In the genomic region with DNA sequence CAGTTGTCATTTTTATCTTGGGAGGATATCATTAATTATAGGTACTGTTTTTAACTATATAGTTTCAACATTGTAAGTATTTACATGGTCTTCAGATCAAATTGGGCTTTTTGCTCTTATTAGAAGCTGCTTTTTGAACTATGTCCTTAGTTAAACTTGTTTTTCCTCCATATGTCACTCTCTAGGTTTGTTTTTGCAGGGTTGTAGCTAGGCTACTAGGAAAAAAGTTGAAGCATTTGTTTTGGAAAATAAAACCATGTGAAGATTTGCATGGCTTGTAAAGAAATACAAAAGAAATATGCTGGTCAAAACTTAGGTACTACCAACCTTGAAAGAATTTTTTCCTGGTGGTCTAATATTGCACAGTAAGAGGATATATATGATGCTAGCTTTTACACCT, we compare ENCODE assay signal across 8 cellular contexts. TPM values are rescaled to one million over a fixed set of nuclear protein-coding genes. Genes with fewer than 3 reads are reported as not detected.
A peak's percentile ranks its signal among the peaks of the same experiment; 100 is the strongest.
DNase-seq lines count a peak whose midpoint lies in the region; ATAC-seq and TF ChIP-seq lines count a peak whose summit lies in the region.

No MANE protein-coding gene starts in this region.

- H3K27ac ChIP-seq in right atrium auricular region = peak overlapping the region; percentile 100
- peak overlapping the region; percentile 41 for H3K27ac ChIP-seq in muscle layer of colon (ENCODE audit: low read depth, low read length)

- H3K27me3 ChIP-seq in right atrium auricular region (no peaks in the 10 kb centered on the region), muscle layer of colon (ENCODE audit: control insufficient read depth in 1 of 2, insufficient read depth in 2 of 2, low read length in 2 of 2) (no peaks in the 10 kb centered on the region)

- H3K4me1 ChIP-seq in right atrium auricular region = peaks cover 0 to 24% of the 10 kb centered on the region in 2 donors
- peaks cover 24% of the 10 kb centered on the region for H3K4me1 ChIP-seq in muscle layer of colon (ENCODE audit: insufficient read depth, low read length)

- no peak overlapping the region for H3K4me3 ChIP-seq in right atrium auricular region
- H3K4me3 ChIP-seq in astrocyte of the spinal cord (ENCODE audit: low read depth, low read length) = no peak overlapping the region
- peak overlapping the region in 1 of 2 donors; percentile 17 for H3K4me3 ChIP-seq in muscle layer of colon (ENCODE audit: low read depth in 1 of 2, low read length in 2 of 2)

- DNase-seq in right atrium auricular region (ENCODE audit: low spot score) = no peak
- no peak for DNase-seq in Right ventricle myocardium superior
- peak; percentile 16 for DNase-seq in astrocyte of the spinal cord (ENCODE audit: low read depth, low spot score)
- no peak for DNase-seq in stimulated activated CD8-positive, alpha-beta memory T cell treated with anti-CD3 and anti-CD28 coated beads, Interleukin-4, amount 100 ng/mL, for 48 hours
- DNase-seq in endothelial cell (ENCODE audit: low spot score) = no peak
- no peak for DNase-seq in NCI-H510A (lab: John Stamatoyannopoulos, UW)

- no peak overlapping the region for H3K27ac Mint-ChIP-seq in endothelial cell (ENCODE audit: unreplicated experiment)

- H3K27me3 Mint-ChIP-seq in endothelial cell (ENCODE audit: unreplicated experiment) = peaks cover 8% of the 10 kb centered on the region

- H3K4me3 Mint-ChIP-seq in endothelial cell (ENCODE audit: unreplicated experiment) = no peak overlapping the region

- TF ChIP-seq CTCF in right atrium auricular region (IDR thresholded peaks at IDR 0.05) (no peak), astrocyte of the spinal cord (IDR thresholded peaks at IDR 0.05; ENCODE audit: low read depth, low read length) (no peak), endothelial cell (IDR thresholded peaks at IDR 0.05; ENCODE audit: unreplicated experiment) (no peak)

- no peak for ATAC-seq in Right ventricle myocardium superior (ENCODE audit: poor library complexity)
- ATAC-seq in HG03521 (IDR thresholded peaks at IDR 0.05; ENCODE audit: unreplicated experiment) = no peak

- in situ Hi-C loops in astrocyte of the spinal cord (cut with HindIII; ENCODE audit: low sequenced_read_pairs) = no loop called here

- H3K36me3 ChIP-seq in right atrium auricular region (no peaks in the 10 kb centered on the region), muscle layer of colon (ENCODE audit: insufficient read depth, low read length) (no peaks in the 10 kb centered on the region)

- peaks cover 5 to 7% of the 10 kb centered on the region in 2 donors for H3K9me3 ChIP-seq in right atrium auricular region
- no peaks in the 10 kb centered on the region for H3K9me3 ChIP-seq in muscle layer of colon (ENCODE audit: low read length)

- intact Hi-C loops in Right ventricle myocardium superior (cut with DNase I) = loop anchor here (10.0 kb wide), 1 partner anchor 188 kb away; no protein-coding TSS in a partner anchor

- H3K9me3 Mint-ChIP-seq in endothelial cell (ENCODE audit: unreplicated experiment) = no peaks in the 10 kb centered on the region

- peaks cover 20% of the 10 kb centered on the region for H3K4me1 Mint-ChIP-seq in endothelial cell (ENCODE audit: unreplicated experiment)

- H3K36me3 Mint-ChIP-seq in endothelial cell (ENCODE audit: low read depth, unreplicated experiment) = peaks cover 27% of the 10 kb centered on the region

- H3K9ac ChIP-seq in muscle layer of colon (ENCODE audit: low read length) = no peak overlapping the region

RNA-seq across cellular contexts. Expression of gene ARID2, which starts 3.4 kb away (rescaled TPM):
- total RNA-seq in right atrium auricular region (10 to 100 TPM; 13.7 to 19.5 TPM), Right ventricle myocardium superior (14.3 TPM), endothelial cell (ENCODE audit: unreplicated experiment) (46.3 TPM)
